In the genomic region with DNA sequence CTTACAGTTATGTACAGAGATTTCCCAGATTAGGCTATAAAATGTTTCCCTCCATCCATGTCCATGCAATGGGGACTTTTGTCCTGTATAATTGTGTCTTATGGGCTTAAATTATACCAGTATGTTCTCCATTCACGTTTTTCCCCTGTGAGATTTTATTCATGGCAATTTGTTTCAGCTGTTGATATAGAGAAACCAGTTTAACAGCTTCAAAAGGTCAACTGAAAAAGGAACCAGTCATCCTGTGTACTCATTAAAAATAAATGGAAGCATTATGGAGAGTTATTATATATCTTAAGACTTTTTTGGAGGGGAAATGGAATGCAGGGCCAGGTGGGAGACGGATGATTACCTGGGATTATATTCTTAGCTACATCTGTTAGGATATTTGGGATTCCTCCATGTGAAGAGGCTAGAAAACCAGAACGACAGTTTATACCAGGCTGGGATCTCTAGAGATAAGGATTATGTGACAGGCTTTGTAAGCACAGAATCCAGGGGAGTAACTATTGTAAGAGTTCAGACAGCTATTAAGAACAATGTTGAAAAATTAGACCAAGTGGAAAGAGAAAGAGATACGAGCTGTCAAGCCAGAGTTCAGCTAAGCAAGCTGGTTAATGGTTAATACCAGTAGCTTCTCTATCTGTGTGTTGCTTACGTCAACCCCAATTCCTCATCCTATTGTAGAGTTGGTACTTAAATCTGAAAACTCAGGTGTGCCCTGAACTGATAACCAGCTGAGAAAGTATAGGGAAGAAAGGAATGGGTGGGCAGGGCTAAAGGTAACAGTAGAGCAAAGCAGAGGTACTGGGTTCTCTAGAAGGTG, we compare ENCODE assay signal across 9 cellular contexts. TPM values are rescaled to one million over a fixed set of nuclear protein-coding genes. Genes with fewer than 3 reads are reported as not detected.
DNase-seq lines count a peak whose midpoint lies in the region; ATAC-seq and TF ChIP-seq lines count a peak whose summit lies in the region.
"Had no signal": no experiment of that assay in that cellular context is flagged by ENCODE, and none has a peak within 500 bp of the region (broad histone marks: within the 10 kb centered on the region; RNA-seq: fewer than 3 reads in every experiment).

No MANE protein-coding gene starts in this region.

- H3K36me3 ChIP-seq in left lung, result no peaks in the 10 kb centered on the region
- no peaks in the 10 kb centered on the region for H3K36me3 ChIP-seq in CD8-positive, alpha-beta T cell (ENCODE audit: insufficient read depth, low read length)
- H3K36me3 ChIP-seq: adrenal gland had no signal

- H3K36me3 Mint-ChIP-seq in CD8-positive, alpha-beta T cell, result no peaks in the 10 kb centered on the region

- CTCF ChIA-PET in CD8-positive, alpha-beta T cell (lab: Charles Lee), result interaction anchor here (1.0 to 2.2 kb wide), 4 partner anchors 15 to 84 kb away, joined by 3 to 11 read pairs (median 3); no protein-coding TSS in a partner anchor

- DNase-seq in left lung, result no peak
- no peak for DNase-seq in CD8-positive, alpha-beta T cell
- DNase-seq in activated effector memory CD4-positive, alpha-beta T cell treated with anti-CD3 and anti-CD28 coated beads, Interleukin-2, amount 50 U/mL, for 16 hours, result no peak
- DNase-seq in NCI-H1436 (lab: John Stamatoyannopoulos, UW), result no peak
- DNase-seq in cerebellar cortex (ENCODE audit: low spot score), result no peak

- H3K27ac Mint-ChIP-seq in CD8-positive, alpha-beta T cell, result no peak overlapping the region

- H3K27me3 ChIP-seq in left lung, result no peaks in the 10 kb centered on the region
- H3K27me3 ChIP-seq in CD8-positive, alpha-beta T cell (ENCODE audit: insufficient read depth, low read length), result peaks cover 15% of the 10 kb centered on the region
- H3K27me3 ChIP-seq: adrenal gland had no signal

- no peak for TF ChIP-seq CTCF in left lung (IDR thresholded peaks at IDR 0.05)
- TF ChIP-seq CTCF in CD8-positive, alpha-beta T cell (IDR thresholded peaks at IDR 0.05), result no peak

- no peaks in the 10 kb centered on the region for H3K9me3 ChIP-seq in left lung
- H3K9me3 ChIP-seq in CD8-positive, alpha-beta T cell (ENCODE audit: low read length), result no peaks in the 10 kb centered on the region
- H3K9me3 ChIP-seq: adrenal gland had no signal

- H3K9me3 Mint-ChIP-seq in CD8-positive, alpha-beta T cell, result no peaks in the 10 kb centered on the region

- intact Hi-C loops in left lung (cut with DNase I), result loop anchor here in 1 of 2 donors (5.0 kb wide), 1 partner anchor 43 kb away; no protein-coding TSS in a partner anchor
- intact Hi-C loops in CD8-positive, alpha-beta T cell (cut with DNase I, micrococcal nuclease), result no loop called here

- H3K4me3 Mint-ChIP-seq in CD8-positive, alpha-beta T cell, result no peak overlapping the region

- POLR2A ChIA-PET in CD8-positive, alpha-beta T cell (lab: Charles Lee), result interaction anchor here (0.8 to 1.3 kb wide), 2 partner anchors 12 to 14 kb away, joined by 3 read pairs; no protein-coding TSS in a partner anchor

- ATAC-seq in GM18498 (IDR thresholded peaks at IDR 0.05; ENCODE audit: unreplicated experiment) (peak; percentile 60), GM21529 (IDR thresholded peaks at IDR 0.05; ENCODE audit: unreplicated experiment) (peak; percentile 30), HG03432 (IDR thresholded peaks at IDR 0.05; ENCODE audit: unreplicated experiment) (peak; percentile 53), left lung (peak; percentile 51)
- ATAC-seq in CD8-positive, alpha-beta T cell, result no peak

- no peaks in the 10 kb centered on the region for H3K4me1 Mint-ChIP-seq in CD8-positive, alpha-beta T cell (ENCODE audit: low read depth)

- no peak overlapping the region for H3K4me3 ChIP-seq in left lung
- H3K4me3 ChIP-seq in CD8-positive, alpha-beta T cell (ENCODE audit: low read depth, low read length), result no peak overlapping the region
- H3K4me3 ChIP-seq: adrenal gland had no signal

- no peaks in the 10 kb centered on the region for H3K4me1 ChIP-seq in left lung
- H3K4me1 ChIP-seq in CD8-positive, alpha-beta T cell (ENCODE audit: insufficient read depth, low read length), result no peaks in the 10 kb centered on the region
- H3K4me1 ChIP-seq: adrenal gland had no signal

- peaks cover 9% of the 10 kb centered on the region for H3K27me3 Mint-ChIP-seq in CD8-positive, alpha-beta T cell (ENCODE audit: low read depth)

- H3K27ac ChIP-seq in left lung, result no peak overlapping the region
- H3K27ac ChIP-seq in CD8-positive, alpha-beta T cell (ENCODE audit: low read depth, low read length), result no peak overlapping the region
- H3K27ac ChIP-seq: adrenal gland had no signal

RNA-seq across cellular contexts. Expression of a gene that starts 12.4 kb away (rescaled TPM):
- 1 to 10 TPM; 8.0 to 8.1 TPM for total RNA-seq in left lung
- not detected for total RNA-seq in CD8-positive, alpha-beta T cell

RNA-seq across cellular contexts. Expression of a gene that starts 51.3 kb away (rescaled TPM):
- 10 to 100 TPM; 31.9 to 98.3 TPM for total RNA-seq in left lung
- 10 to 100 TPM; 18.5 to 21.9 TPM for total RNA-seq in CD8-positive, alpha-beta T cell

Comparison
In these comparisons a context has a peak if more than half of its experiments do, and no peak if none do; other contexts are left out.
1. RNA of a gene that starts 12.4 kb away (total RNA-seq): 8.0 to 8.1 TPM in left lung; not detected in CD8-positive, alpha-beta T cell; every median in the first group is over 4 times any median in the second.